Comparison of ENCODE assay signal across 8 cellular contexts in genomic region chr10:127853868-127854768, GRCh38. TPM values are rescaled to one million over a fixed set of nuclear protein-coding genes. Genes with fewer than 3 reads are reported as not detected.
A peak's percentile ranks its signal among the peaks of the same experiment; 100 is the strongest.
DNase-seq lines count a peak whose midpoint lies in the region; ATAC-seq and TF ChIP-seq lines count a peak whose summit lies in the region.

No MANE protein-coding gene starts in this region.

- TF ChIP-seq CTCF in RWPE2 (IDR thresholded peaks at IDR 0.05; ENCODE audit: poor library complexity, severe bottlenecking) (peak; percentile 92), cardiac muscle cell (IDR thresholded peaks at IDR 0.05; ENCODE audit: low read depth, low read length) (peak; percentile 90)

- H3K9me3 Mint-ChIP-seq in activated naive CD4-positive, alpha-beta T cell treated with anti-CD3 and anti-CD28 coated beads, Interleukin-2, amount 50 U/mL, for 72 hours = no peaks in the 10 kb centered on the region

- no peak for TF ChIP-seq EP300 in Ishikawa (IDR thresholded peaks at IDR 0.05; ENCODE audit: borderline replicate concordance)

- H3K27ac ChIP-seq in RWPE2 (ENCODE audit: poor library complexity, severe bottlenecking) = no peak overlapping the region
- no peak overlapping the region for H3K27ac ChIP-seq in cardiac muscle cell

- H3K27ac Mint-ChIP-seq in activated naive CD4-positive, alpha-beta T cell treated with anti-CD3 and anti-CD28 coated beads, Interleukin-2, amount 50 U/mL, for 72 hours = no peak overlapping the region

- no peaks in the 10 kb centered on the region for H3K4me1 ChIP-seq in RWPE2 (ENCODE audit: insufficient read depth, poor library complexity, severe bottlenecking)
- no peaks in the 10 kb centered on the region for H3K4me1 ChIP-seq in cardiac muscle cell (ENCODE audit: low read depth)

- no peaks in the 10 kb centered on the region for H3K36me3 ChIP-seq in RWPE2 (ENCODE audit: low read depth)
- H3K36me3 ChIP-seq in cardiac muscle cell = no peaks in the 10 kb centered on the region

- DNase-seq in ELR (ENCODE audit: low read depth) (peak; percentile 55), RWPE2 (ENCODE audit: low spot score) (no peak), cardiac muscle cell (ENCODE audit: low read depth in 1 of 2, low spot score in 1 of 2) (peak; percentile 76 to 86), posterior vena cava (ENCODE audit: low spot score) (peak; percentile 85), NCI-H226 (no peak)
- peak in 1 of 2 donors; percentile 56 for DNase-seq in activated naive CD4-positive, alpha-beta T cell treated with anti-CD3 and anti-CD28 coated beads, Interleukin-2, amount 50 U/mL, for 72 hours (ENCODE audit: low spot score in 2 of 2)

- peak; percentile 93 for TF ChIP-seq RAD21 in Ishikawa (IDR thresholded peaks at IDR 0.05; ENCODE audit: low read depth)

- ATAC-seq in GM21717 (IDR thresholded peaks at IDR 0.05; ENCODE audit: unreplicated experiment) = peak; percentile 54
- peak; percentile 89 for ATAC-seq in RWPE2 (ENCODE audit: low read depth)
- peak; percentile 80 to 91 for ATAC-seq in activated naive CD4-positive, alpha-beta T cell treated with anti-CD3 and anti-CD28 coated beads, Interleukin-2, amount 50 U/mL, for 72 hours

- H3K27me3 ChIP-seq in RWPE2 (ENCODE audit: insufficient read depth, poor library complexity, severe bottlenecking) = peaks cover 4% of the 10 kb centered on the region
- H3K27me3 ChIP-seq in cardiac muscle cell = no peaks in the 10 kb centered on the region

- intact Hi-C loops in posterior vena cava (cut with DNase I) = loop anchor here in 1 of 2 donors (5.0 kb wide), 1 partner anchor 1702 kb away; no protein-coding TSS in a partner anchor

- H3K36me3 Mint-ChIP-seq in activated naive CD4-positive, alpha-beta T cell treated with anti-CD3 and anti-CD28 coated beads, Interleukin-2, amount 50 U/mL, for 72 hours = no peaks in the 10 kb centered on the region

- H3K9me3 ChIP-seq in RWPE2 (ENCODE audit: severe bottlenecking) (no peaks in the 10 kb centered on the region), cardiac muscle cell (ENCODE audit: low read depth) (no peaks in the 10 kb centered on the region)

- H3K4me3 ChIP-seq in RWPE2 (ENCODE audit: severe bottlenecking) (no peak overlapping the region), cardiac muscle cell (no peak overlapping the region)

TF ChIP-seq in Ishikawa, 13 proteins besides CTCF, POLR2A, EP300 and RAD21:
- TF ChIP-seq CEBPB (IDR thresholded peaks at IDR 0.05) (no peak), TAF1 (IDR thresholded peaks at IDR 0.05; ENCODE audit: low read depth) (no peak), YY1 (IDR thresholded peaks at IDR 0.05; ENCODE audit: low read depth) (no peak), TEAD4 (IDR thresholded peaks at IDR 0.05) (no peak), NFIC (IDR thresholded peaks at IDR 0.05) (no peak), MAX (IDR thresholded peaks at IDR 0.05) (peak; percentile 54; the same call in 1 of the 2 replicates), CREB1 (IDR thresholded peaks at IDR 0.05; ENCODE audit: low read depth) (no peak), REST (IDR thresholded peaks at IDR 0.05; ENCODE audit: low read depth) (no peak), EGR1 (IDR thresholded peaks at IDR 0.05) (no peak)

RNA-seq across cellular contexts. Expression of gene CLRN3, which starts 38.6 kb away (rescaled TPM):
- total RNA-seq in activated naive CD4-positive, alpha-beta T cell treated with anti-CD3 and anti-CD28 coated beads, Interleukin-2, amount 50 U/mL, for 72 hours = not detected
- total RNA-seq in cardiac muscle cell (not detected in 2 replicates), posterior vena cava (not detected)
- not detected in 2 replicates for polyA plus RNA-seq in cardiac muscle cell

RNA-seq across cellular contexts. Expression of gene PTPRE, which starts 52.8 kb away (rescaled TPM):
- 10 to 100 TPM; 28.4 to 55.5 TPM for total RNA-seq in activated naive CD4-positive, alpha-beta T cell treated with anti-CD3 and anti-CD28 coated beads, Interleukin-2, amount 50 U/mL, for 72 hours
- total RNA-seq in cardiac muscle cell (4.2 and 5.6 TPM in 2 replicates), posterior vena cava (10 to 100 TPM; 22.1 to 37.9 TPM)
- 3.9 and 8.8 TPM in 2 replicates for polyA plus RNA-seq in cardiac muscle cell

Comparison
In these comparisons a context has a peak if more than half of its experiments do, and no peak if none do; other contexts are left out.
1. DNase-seq: peak in ELR (single experiment), cardiac muscle cell (2 of 2) and posterior vena cava (single experiment); none in RWPE2 (single experiment) and NCI-H226 (single experiment).
2. Peak in every context shown above with its lines, with median percentiles within 50 percentile points of each other: ATAC-seq.